In the genomic region with DNA sequence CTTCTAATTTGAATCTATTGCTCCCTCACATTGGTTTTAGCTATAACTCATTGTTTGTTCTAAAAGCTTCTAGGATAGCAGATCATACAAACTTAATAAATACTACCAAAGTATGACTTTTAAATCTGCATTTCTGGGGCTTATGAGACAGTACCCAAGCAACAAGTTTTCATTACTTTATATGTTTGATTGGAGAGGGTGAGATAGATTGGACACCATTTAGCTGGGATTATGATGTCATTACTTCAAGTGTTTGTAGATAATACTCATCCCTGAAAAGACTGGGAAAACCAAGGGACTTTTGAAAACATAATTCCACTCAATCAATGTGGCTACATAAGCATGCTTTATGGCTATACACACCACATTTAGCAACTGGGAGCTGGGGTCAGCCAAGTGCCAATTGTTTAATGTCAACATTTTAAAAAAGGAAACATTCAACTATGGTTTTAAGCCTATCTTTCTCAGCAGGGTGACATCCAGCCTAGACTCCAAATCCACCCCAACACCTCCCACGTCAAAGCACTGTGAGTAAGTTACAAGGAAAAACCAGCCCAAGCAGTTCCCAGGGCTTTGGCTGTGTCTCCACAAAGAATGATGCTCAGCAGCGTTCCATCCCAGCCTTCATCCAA, we compare ENCODE assay signal across 18 cellular contexts.
DNase-seq lines count a peak whose midpoint lies in the region; ATAC-seq and TF ChIP-seq lines count a peak whose summit lies in the region.
"Had no signal": no experiment of that assay in that cellular context is flagged by ENCODE, and none has a peak within 500 bp of the region (broad histone marks: within the 10 kb centered on the region; RNA-seq: fewer than 3 reads in every experiment).

No MANE protein-coding gene starts in this region.

- H3K27ac Mint-ChIP-seq in stimulated activated naive B cell treated with anti-CD40 and anti-IgM and Interleukin-4, amounts not matched to agents 10 μg/mL and 1 μg/mL and 100 μg/mL, for 72 hours: no peak overlapping the region
- H3K27ac Mint-ChIP-seq: activated CD4-positive, alpha-beta T cell treated with anti-CD3 and anti-CD28 coated beads, Interleukin-2, amount 10 ng/mL, durations not matched to agents 7 days and 5 days; CD4-positive, alpha-beta T cell; HFFc6; stimulated activated effector memory CD8-positive, alpha-beta T cell treated with anti-CD3 and anti-CD28 coated beads, Interleukin-12 subunit alpha, Interleukin-12 subunit beta, amount 100 ng/mL, for 72 hours; T-helper 2 cell treated with Interferon-gamma antibody and Interleukin-4, amounts not matched to agents 5 μg/mL and 100 μg/mL, for 36 hours had no signal

- H3K4ac ChIP-seq in mesenchymal stem cell (ENCODE audit: low read depth in 1 of 2, low read length in 2 of 2): no peak overlapping the region

- no peak overlapping the region for H3K4me3 Mint-ChIP-seq in stimulated activated naive B cell treated with anti-CD40 and anti-IgM and Interleukin-4, amounts not matched to agents 10 μg/mL and 1 μg/mL and 100 μg/mL, for 72 hours
- H3K4me3 Mint-ChIP-seq: activated CD4-positive, alpha-beta T cell treated with anti-CD3 and anti-CD28 coated beads, Interleukin-2, amount 10 ng/mL, durations not matched to agents 7 days and 5 days; activated T-cell treated with anti-CD3 and anti-CD28 coated beads, Interleukin-2, amount 50 U/mL, for 4 hours; CD4-positive, alpha-beta T cell; HFFc6; stimulated activated effector memory CD8-positive, alpha-beta T cell treated with anti-CD3 and anti-CD28 coated beads, Interleukin-12 subunit alpha, Interleukin-12 subunit beta, amount 100 ng/mL, for 72 hours; T-helper 2 cell treated with Interferon-gamma antibody and Interleukin-4, amounts not matched to agents 5 μg/mL and 100 μg/mL, for 36 hours had no signal

- H3K4me2 ChIP-seq in mesenchymal stem cell (ENCODE audit: low read length, poor library complexity, severe bottlenecking): no peak overlapping the region

- H3K27ac ChIP-seq in mesenchymal stem cell (ENCODE audit: low read length, poor library complexity, severe bottlenecking) (no peak overlapping the region), thyroid gland (no peak overlapping the region)
- H3K27ac ChIP-seq: adrenal gland, RWPE1 had no signal

- H3K9me3 ChIP-seq in mesenchymal stem cell (ENCODE audit: control insufficient read depth, low read length) (no peaks in the 10 kb centered on the region), thyroid gland (no peaks in the 10 kb centered on the region)
- H3K9me3 ChIP-seq: adrenal gland had no signal

- H3K27me3 Mint-ChIP-seq in stimulated activated naive B cell treated with anti-CD40 and anti-IgM and Interleukin-4, amounts not matched to agents 10 μg/mL and 1 μg/mL and 100 μg/mL, for 72 hours: peaks cover 0 to 4% of the 10 kb centered on the region in 2 donors
- H3K27me3 Mint-ChIP-seq: activated CD4-positive, alpha-beta T cell treated with anti-CD3 and anti-CD28 coated beads, Interleukin-2, amount 10 ng/mL, durations not matched to agents 7 days and 5 days had no signal

- no peak for TF ChIP-seq CTCF in choroid plexus epithelial cell (conservative IDR thresholded peaks at IDR 0.05; ENCODE audit: low read depth, low read length)
- TF ChIP-seq CTCF in thyroid gland (IDR thresholded peaks at IDR 0.05): no peak

- H3K9me3 Mint-ChIP-seq in stimulated activated naive B cell treated with anti-CD40 and anti-IgM and Interleukin-4, amounts not matched to agents 10 μg/mL and 1 μg/mL and 100 μg/mL, for 72 hours: no peaks in the 10 kb centered on the region
- H3K9me3 Mint-ChIP-seq: activated CD4-positive, alpha-beta T cell treated with anti-CD3 and anti-CD28 coated beads, Interleukin-2, amount 10 ng/mL, durations not matched to agents 7 days and 5 days; activated T-cell treated with anti-CD3 and anti-CD28 coated beads, Interleukin-2, amount 50 U/mL, for 4 hours; HFFc6; stimulated activated effector memory CD8-positive, alpha-beta T cell treated with anti-CD3 and anti-CD28 coated beads, Interleukin-12 subunit alpha, Interleukin-12 subunit beta, amount 100 ng/mL, for 72 hours; T-helper 2 cell treated with Interferon-gamma antibody and Interleukin-4, amounts not matched to agents 5 μg/mL and 100 μg/mL, for 36 hours had no signal

- H3K36me3 Mint-ChIP-seq in stimulated activated naive B cell treated with anti-CD40 and anti-IgM and Interleukin-4, amounts not matched to agents 10 μg/mL and 1 μg/mL and 100 μg/mL, for 72 hours: no peaks in the 10 kb centered on the region
- H3K36me3 Mint-ChIP-seq: stimulated activated effector memory CD8-positive, alpha-beta T cell treated with anti-CD3 and anti-CD28 coated beads, Interleukin-12 subunit alpha, Interleukin-12 subunit beta, amount 100 ng/mL, for 72 hours had no signal

- H3K18ac ChIP-seq in mesenchymal stem cell (ENCODE audit: low read depth in 1 of 2, low read length in 2 of 2): peak overlapping the region in 1 of 2 experiments; percentile 2

- peak overlapping the region; percentile 22 for H4K91ac ChIP-seq in mesenchymal stem cell (ENCODE audit: low read length)

- no peak overlapping the region for H4K8ac ChIP-seq in mesenchymal stem cell (ENCODE audit: low read length)

- 71% methylated on average over 2 of the region's 2 CpGs for WGBS in mesenchymal stem cell
- WGBS in thyroid gland, 2 donors: 77 to 87% methylated on average over 2 of the region's 2 CpGs

- no peaks in the 10 kb centered on the region for H3K79me1 ChIP-seq in mesenchymal stem cell (replicated peaks; ENCODE audit: low read length, poor library complexity, severe bottlenecking)

- DNase-seq in AG20443 (ENCODE audit: low spot score) (peak; percentile 50), M059J (ENCODE audit: low read depth) (peak; percentile 30), choroid plexus epithelial cell (ENCODE audit: low read depth) (peak; percentile 95), mesenchymal stem cell (peak; percentile 70), thyroid gland (no peak), NCI-H187 treated with DMSO at 0.1 percent for 48 hours (lab: John Stamatoyannopoulos, UW) (no peak)
- no peak for DNase-seq in stimulated activated naive B cell treated with anti-CD40 and anti-IgM and Interleukin-4, amounts not matched to agents 10 μg/mL and 1 μg/mL and 100 μg/mL, for 72 hours
- DNase-seq: activated CD4-positive, alpha-beta T cell treated with anti-CD3 and anti-CD28 coated beads, Interleukin-2, amount 10 ng/mL, durations not matched to agents 7 days and 5 days; activated T-cell treated with anti-CD3 and anti-CD28 coated beads, Interleukin-2, amount 50 U/mL, for 4 hours; adrenal gland; CD4-positive, alpha-beta T cell; HFFc6; kidney; NCI-H1048 had no signal

- no peaks in the 10 kb centered on the region for H3K4me1 Mint-ChIP-seq in stimulated activated naive B cell treated with anti-CD40 and anti-IgM and Interleukin-4, amounts not matched to agents 10 μg/mL and 1 μg/mL and 100 μg/mL, for 72 hours
- H3K4me1 Mint-ChIP-seq: activated CD4-positive, alpha-beta T cell treated with anti-CD3 and anti-CD28 coated beads, Interleukin-2, amount 10 ng/mL, durations not matched to agents 7 days and 5 days; stimulated activated effector memory CD8-positive, alpha-beta T cell treated with anti-CD3 and anti-CD28 coated beads, Interleukin-12 subunit alpha, Interleukin-12 subunit beta, amount 100 ng/mL, for 72 hours had no signal

- no peak overlapping the region for H3K9ac ChIP-seq in mesenchymal stem cell (ENCODE audit: low read length)

- no peak for TF ChIP-seq POLR2A in thyroid gland (IDR thresholded peaks at IDR 0.05)

- intact Hi-C loops in thyroid gland (cut with DNase I): no loop called here

- H3K23ac ChIP-seq in mesenchymal stem cell (ENCODE audit: low read length in 2 of 2): no peak overlapping the region

- no peak overlapping the region for H3K14ac ChIP-seq in mesenchymal stem cell (ENCODE audit: low read length in 2 of 2)

- no peak overlapping the region for H2BK5ac ChIP-seq in mesenchymal stem cell (ENCODE audit: low read depth, low read length, poor library complexity, severe bottlenecking)

- H2BK120ac ChIP-seq in mesenchymal stem cell (ENCODE audit: low read depth, low read length): no peak overlapping the region

- ATAC-seq in GM18873 (IDR thresholded peaks at IDR 0.05; ENCODE audit: low FRiP score, unreplicated experiment): no peak
- ATAC-seq in stimulated activated naive B cell treated with anti-CD40 and anti-IgM and Interleukin-4, amounts not matched to agents 10 μg/mL and 1 μg/mL and 100 μg/mL, for 72 hours (replicated peaks): no peak
- ATAC-seq: activated T-cell treated with anti-CD3 and anti-CD28 coated beads, Interleukin-2, amount 50 U/mL, for 4 hours; stimulated activated effector memory CD8-positive, alpha-beta T cell treated with anti-CD3 and anti-CD28 coated beads, Interleukin-12 subunit alpha, Interleukin-12 subunit beta, amount 100 ng/mL, for 72 hours had no signal

- no peak overlapping the region for H2BK15ac ChIP-seq in mesenchymal stem cell (ENCODE audit: low read depth, poor library complexity, severe bottlenecking)

- H3K4me1 ChIP-seq in mesenchymal stem cell (ENCODE audit: control insufficient read depth, insufficient read depth, low read depth, low read length) (no peaks in the 10 kb centered on the region), thyroid gland (no peaks in the 10 kb centered on the region)
- H3K4me1 ChIP-seq: adrenal gland had no signal

- H3K27me3 ChIP-seq in mesenchymal stem cell (ENCODE audit: control insufficient read depth in 1 of 2, insufficient read depth in 1 of 2, low read length in 2 of 2): no peaks in the 10 kb centered on the region
- no peaks in the 10 kb centered on the region for H3K27me3 ChIP-seq in thyroid gland
- H3K27me3 ChIP-seq: adrenal gland had no signal

- H2AFZ ChIP-seq in mesenchymal stem cell (ENCODE audit: low read depth, low read length): no peak overlapping the region

- no peak overlapping the region for H3K4me3 ChIP-seq in choroid plexus epithelial cell (ENCODE audit: low read depth, low read length)
- H3K4me3 ChIP-seq in mesenchymal stem cell (ENCODE audit: insufficient read depth in 1 of 2, low read depth in 1 of 2, low read length in 2 of 2): no peak overlapping the region
- H3K4me3 ChIP-seq in thyroid gland (replicated peaks in 1 of 3): no peak overlapping the region
- H3K4me3 ChIP-seq: adrenal gland had no signal

- peak overlapping the region in 1 of 2 experiments; percentile 50 for H2BK12ac ChIP-seq in mesenchymal stem cell (ENCODE audit: low read length in 2 of 2)

- H3K36me3 ChIP-seq in mesenchymal stem cell (ENCODE audit: control insufficient read depth in 1 of 2, insufficient read depth in 2 of 2, low read depth in 1 of 2, low read length in 2 of 2) (no peaks in the 10 kb centered on the region), thyroid gland (no peaks in the 10 kb centered on the region)
- H3K36me3 ChIP-seq: adrenal gland had no signal

- no peak overlapping the region for H2AK5ac ChIP-seq in mesenchymal stem cell (ENCODE audit: low read length, severe bottlenecking)

Comparison
In these comparisons a context has a peak if more than half of its experiments do, and no peak if none do; other contexts are left out.
1. DNase-seq: peak in AG20443 (single experiment), M059J (single experiment), choroid plexus epithelial cell (single experiment) and mesenchymal stem cell (single experiment); none in thyroid gland (0 of 2), NCI-H187 treated with DMSO at 0.1 percent for 48 hours (single experiment) and stimulated activated naive B cell treated with anti-CD40 and anti-IgM and Interleukin-4, amounts not matched to agents 10 μg/mL and 1 μg/mL and 100 μg/mL, for 72 hours (single experiment).